ENCODE assay signal across 4 cellular contexts in the genomic region with DNA sequence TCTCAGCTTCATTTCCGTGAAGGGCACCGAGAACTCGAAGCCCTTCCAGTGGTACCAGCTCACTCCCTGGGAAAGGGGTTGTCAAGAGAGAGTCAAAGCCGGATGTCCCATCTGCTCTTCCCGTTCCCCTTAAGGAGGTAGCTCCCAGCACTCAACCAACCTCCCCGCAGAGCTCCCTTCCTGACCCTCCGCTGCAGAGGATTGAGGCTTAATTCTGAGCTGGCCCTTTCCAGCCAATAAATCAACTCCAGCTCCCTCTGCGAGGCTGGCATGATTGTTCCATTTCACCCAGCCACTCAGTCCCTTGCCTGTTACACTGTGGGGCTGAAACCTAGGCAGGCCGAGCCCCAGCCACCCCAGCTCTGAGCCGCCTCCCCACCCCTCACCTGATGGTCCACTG. TPM values are rescaled to one million over a fixed set of nuclear protein-coding genes. Genes with fewer than 3 reads are reported as not detected.
"Had no signal": no experiment of that assay in that cellular context is flagged by ENCODE, and none has a peak within 500 bp of the region (broad histone marks: within the 10 kb centered on the region; RNA-seq: fewer than 3 reads in every experiment).

No MANE protein-coding gene starts in this region.

RNA-seq across cellular contexts. Expression of a gene that starts 3.2 kb away (rescaled TPM):
- total RNA-seq: glomerular endothelial cell, mononuclear cell had no signal
- polyA plus RNA-seq: mammary epithelial cell had no signal

RNA-seq across cellular contexts. Expression of a gene that starts 59.5 kb away (rescaled TPM):
- polyA plus RNA-seq: immature natural killer cell had no signal
